Comparison of ENCODE assay signal across 1 cellular context in the genomic region with DNA sequence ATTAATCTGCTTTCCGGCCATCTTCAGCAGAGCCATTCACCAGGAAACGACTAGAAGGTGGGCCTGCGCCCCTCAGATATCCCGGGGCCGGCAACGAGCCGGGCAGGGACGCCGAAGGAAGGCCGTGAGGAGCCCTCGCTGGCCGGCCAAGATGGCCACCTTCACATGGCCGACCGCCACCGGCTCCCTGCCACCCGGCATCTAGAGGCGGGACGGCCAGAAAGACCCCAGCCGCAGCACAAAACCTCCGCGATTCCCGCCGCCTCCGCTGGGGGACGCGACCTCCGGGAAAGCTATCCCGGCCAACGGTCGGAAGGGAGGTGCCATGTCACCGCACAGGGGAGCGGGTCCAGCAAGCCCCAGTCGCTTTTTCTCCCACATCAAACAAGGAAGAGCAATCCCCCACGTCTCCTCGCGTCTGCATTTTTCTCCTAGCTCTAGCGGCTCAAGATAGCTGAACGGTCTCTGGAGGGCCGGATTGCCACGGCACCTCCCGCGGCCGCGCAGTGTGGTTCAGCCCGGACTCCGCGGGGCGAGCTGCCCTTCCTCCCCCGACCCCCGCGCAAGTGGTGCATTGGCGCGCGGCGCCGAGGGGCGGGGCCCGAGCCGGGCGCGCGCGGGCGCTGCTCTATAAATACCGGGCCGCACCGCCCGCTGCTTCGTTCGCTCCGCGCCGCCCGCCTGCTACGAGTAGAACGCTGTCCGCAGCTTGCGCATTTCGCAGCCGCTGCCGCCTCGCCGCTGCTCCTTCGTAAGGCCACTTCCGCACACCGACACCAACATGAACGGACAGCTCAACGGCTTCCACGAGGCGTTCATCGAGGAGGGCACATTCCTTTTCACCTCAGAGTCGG.
TF ChIP-seq lines count a peak whose summit lies in the region.

A gene (plus strand): TSS at position 662 of the 854 bp plus-strand sequence. CDS start 120 bp downstream, at position 782.

TF ChIP-seq in GM12878, 131 proteins besides CTCF, POLR2A, EP300 and RAD21 (continued from another document and continues in another):
- TF ChIP-seq, protein P1, sequence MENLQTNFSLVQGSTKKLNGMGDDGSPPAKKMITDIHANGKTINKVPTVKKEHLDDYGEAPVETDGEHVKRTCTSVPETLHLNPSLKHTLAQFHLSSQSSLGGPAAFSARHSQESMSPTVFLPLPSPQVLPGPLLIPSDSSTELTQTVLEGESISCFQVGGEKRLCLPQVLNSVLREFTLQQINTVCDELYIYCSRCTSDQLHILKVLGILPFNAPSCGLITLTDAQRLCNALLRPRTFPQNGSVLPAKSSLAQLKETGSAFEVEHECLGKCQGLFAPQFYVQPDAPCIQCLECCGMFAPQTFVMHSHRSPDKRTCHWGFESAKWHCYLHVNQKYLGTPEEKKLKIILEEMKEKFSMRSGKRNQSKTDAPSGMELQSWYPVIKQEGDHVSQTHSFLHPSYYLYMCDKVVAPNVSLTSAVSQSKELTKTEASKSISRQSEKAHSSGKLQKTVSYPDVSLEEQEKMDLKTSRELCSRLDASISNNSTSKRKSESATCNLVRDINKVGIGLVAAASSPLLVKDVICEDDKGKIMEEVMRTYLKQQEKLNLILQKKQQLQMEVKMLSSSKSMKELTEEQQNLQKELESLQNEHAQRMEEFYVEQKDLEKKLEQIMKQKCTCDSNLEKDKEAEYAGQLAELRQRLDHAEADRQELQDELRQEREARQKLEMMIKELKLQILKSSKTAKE (IDR thresholded peaks at IDR 0.05; ENCODE audit: low read depth, poor library complexity, severe bottlenecking) = peak; percentile 96
- no peak for TF ChIP-seq RFX5 (IDR thresholded peaks at IDR 0.05; ENCODE audit: low read depth, low read length)
- peak; percentile 72; the same call in 1 of the 2 replicates for TF ChIP-seq ZBED1 (IDR thresholded peaks at IDR 0.05; ENCODE audit: borderline replicate concordance)
- TF ChIP-seq, protein P2, sequence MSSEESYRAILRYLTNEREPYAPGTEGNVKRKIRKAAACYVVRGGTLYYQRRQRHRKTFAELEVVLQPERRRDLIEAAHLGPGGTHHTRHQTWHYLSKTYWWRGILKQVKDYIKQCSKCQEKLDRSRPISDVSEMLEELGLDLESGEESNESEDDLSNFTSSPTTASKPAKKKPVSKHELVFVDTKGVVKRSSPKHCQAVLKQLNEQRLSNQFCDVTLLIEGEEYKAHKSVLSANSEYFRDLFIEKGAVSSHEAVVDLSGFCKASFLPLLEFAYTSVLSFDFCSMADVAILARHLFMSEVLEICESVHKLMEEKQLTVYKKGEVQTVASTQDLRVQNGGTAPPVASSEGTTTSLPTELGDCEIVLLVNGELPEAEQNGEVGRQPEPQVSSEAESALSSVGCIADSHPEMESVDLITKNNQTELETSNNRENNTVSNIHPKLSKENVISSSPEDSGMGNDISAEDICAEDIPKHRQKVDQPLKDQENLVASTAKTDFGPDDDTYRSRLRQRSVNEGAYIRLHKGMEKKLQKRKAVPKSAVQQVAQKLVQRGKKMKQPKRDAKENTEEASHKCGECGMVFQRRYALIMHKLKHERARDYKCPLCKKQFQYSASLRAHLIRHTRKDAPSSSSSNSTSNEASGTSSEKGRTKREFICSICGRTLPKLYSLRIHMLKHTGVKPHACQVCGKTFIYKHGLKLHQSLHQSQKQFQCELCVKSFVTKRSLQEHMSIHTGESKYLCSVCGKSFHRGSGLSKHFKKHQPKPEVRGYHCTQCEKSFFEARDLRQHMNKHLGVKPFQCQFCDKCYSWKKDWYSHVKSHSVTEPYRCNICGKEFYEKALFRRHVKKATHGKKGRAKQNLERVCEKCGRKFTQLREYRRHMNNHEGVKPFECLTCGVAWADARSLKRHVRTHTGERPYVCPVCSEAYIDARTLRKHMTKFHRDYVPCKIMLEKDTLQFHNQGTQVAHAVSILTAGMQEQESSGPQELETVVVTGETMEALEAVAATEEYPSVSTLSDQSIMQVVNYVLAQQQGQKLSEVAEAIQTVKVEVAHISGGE (CRISPR knock-in tag; IDR thresholded peaks at IDR 0.05) = no peak
- TF ChIP-seq, protein P3, sequence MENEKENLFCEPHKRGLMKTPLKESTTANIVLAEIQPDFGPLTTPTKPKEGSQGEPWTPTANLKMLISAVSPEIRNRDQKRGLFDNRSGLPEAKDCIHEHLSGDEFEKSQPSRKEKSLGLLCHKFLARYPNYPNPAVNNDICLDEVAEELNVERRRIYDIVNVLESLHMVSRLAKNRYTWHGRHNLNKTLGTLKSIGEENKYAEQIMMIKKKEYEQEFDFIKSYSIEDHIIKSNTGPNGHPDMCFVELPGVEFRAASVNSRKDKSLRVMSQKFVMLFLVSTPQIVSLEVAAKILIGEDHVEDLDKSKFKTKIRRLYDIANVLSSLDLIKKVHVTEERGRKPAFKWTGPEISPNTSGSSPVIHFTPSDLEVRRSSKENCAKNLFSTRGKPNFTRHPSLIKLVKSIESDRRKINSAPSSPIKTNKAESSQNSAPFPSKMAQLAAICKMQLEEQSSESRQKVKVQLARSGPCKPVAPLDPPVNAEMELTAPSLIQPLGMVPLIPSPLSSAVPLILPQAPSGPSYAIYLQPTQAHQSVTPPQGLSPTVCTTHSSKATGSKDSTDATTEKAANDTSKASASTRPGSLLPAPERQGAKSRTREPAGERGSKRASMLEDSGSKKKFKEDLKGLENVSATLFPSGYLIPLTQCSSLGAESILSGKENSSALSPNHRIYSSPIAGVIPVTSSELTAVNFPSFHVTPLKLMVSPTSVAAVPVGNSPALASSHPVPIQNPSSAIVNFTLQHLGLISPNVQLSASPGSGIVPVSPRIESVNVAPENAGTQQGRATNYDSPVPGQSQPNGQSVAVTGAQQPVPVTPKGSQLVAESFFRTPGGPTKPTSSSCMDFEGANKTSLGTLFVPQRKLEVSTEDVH (IDR thresholded peaks at IDR 0.05; ENCODE audit: low read depth, partially characterized antibody) = peak; percentile 34
- TF ChIP-seq HCFC1 (IDR thresholded peaks at IDR 0.05; ENCODE audit: low read length) = peak; percentile 43
- TF ChIP-seq NR2C1 (IDR thresholded peaks at IDR 0.05) = peak; percentile 26; the same call in 1 of the 2 replicates
- peak; percentile 89 for TF ChIP-seq EED (IDR thresholded peaks at IDR 0.05; ENCODE audit: low read depth)
- peak; percentile 96 for TF ChIP-seq IKZF1 (conservative IDR thresholded peaks at IDR 0.05)
- TF ChIP-seq CBX5 (IDR thresholded peaks at IDR 0.05; ENCODE audit: low read depth) = peak; percentile 27; the same call in 1 of the 2 replicates
- TF ChIP-seq NR2F1 (conservative IDR thresholded peaks at IDR 0.05) = peak; percentile 84
- TF ChIP-seq, protein P4, sequence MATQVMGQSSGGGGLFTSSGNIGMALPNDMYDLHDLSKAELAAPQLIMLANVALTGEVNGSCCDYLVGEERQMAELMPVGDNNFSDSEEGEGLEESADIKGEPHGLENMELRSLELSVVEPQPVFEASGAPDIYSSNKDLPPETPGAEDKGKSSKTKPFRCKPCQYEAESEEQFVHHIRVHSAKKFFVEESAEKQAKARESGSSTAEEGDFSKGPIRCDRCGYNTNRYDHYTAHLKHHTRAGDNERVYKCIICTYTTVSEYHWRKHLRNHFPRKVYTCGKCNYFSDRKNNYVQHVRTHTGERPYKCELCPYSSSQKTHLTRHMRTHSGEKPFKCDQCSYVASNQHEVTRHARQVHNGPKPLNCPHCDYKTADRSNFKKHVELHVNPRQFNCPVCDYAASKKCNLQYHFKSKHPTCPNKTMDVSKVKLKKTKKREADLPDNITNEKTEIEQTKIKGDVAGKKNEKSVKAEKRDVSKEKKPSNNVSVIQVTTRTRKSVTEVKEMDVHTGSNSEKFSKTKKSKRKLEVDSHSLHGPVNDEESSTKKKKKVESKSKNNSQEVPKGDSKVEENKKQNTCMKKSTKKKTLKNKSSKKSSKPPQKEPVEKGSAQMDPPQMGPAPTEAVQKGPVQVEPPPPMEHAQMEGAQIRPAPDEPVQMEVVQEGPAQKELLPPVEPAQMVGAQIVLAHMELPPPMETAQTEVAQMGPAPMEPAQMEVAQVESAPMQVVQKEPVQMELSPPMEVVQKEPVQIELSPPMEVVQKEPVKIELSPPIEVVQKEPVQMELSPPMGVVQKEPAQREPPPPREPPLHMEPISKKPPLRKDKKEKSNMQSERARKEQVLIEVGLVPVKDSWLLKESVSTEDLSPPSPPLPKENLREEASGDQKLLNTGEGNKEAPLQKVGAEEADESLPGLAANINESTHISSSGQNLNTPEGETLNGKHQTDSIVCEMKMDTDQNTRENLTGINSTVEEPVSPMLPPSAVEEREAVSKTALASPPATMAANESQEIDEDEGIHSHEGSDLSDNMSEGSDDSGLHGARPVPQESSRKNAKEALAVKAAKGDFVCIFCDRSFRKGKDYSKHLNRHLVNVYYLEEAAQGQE (IDR thresholded peaks at IDR 0.05; ENCODE audit: low read depth, low read length) = 0 out of 2 replicates have a peak, but pooled peaks have one; percentile 39
- TF ChIP-seq SP1 (IDR thresholded peaks at IDR 0.05; ENCODE audit: low read depth, low read length) = peak; percentile 71
- peak; percentile 99 for TF ChIP-seq NBN (IDR thresholded peaks at IDR 0.05)
- peak; percentile 92 to 95 for TF ChIP-seq IKZF2 (IDR thresholded peaks at IDR 0.05)
- 0 out of 2 replicates have a peak, but pooled peaks have one; percentile 13 for TF ChIP-seq TARDBP (IDR thresholded peaks at IDR 0.05; ENCODE audit: borderline replicate concordance)
- no peak for TF ChIP-seq TCF7 (IDR thresholded peaks at IDR 0.05; ENCODE audit: borderline replicate concordance)
- TF ChIP-seq, protein P5, sequence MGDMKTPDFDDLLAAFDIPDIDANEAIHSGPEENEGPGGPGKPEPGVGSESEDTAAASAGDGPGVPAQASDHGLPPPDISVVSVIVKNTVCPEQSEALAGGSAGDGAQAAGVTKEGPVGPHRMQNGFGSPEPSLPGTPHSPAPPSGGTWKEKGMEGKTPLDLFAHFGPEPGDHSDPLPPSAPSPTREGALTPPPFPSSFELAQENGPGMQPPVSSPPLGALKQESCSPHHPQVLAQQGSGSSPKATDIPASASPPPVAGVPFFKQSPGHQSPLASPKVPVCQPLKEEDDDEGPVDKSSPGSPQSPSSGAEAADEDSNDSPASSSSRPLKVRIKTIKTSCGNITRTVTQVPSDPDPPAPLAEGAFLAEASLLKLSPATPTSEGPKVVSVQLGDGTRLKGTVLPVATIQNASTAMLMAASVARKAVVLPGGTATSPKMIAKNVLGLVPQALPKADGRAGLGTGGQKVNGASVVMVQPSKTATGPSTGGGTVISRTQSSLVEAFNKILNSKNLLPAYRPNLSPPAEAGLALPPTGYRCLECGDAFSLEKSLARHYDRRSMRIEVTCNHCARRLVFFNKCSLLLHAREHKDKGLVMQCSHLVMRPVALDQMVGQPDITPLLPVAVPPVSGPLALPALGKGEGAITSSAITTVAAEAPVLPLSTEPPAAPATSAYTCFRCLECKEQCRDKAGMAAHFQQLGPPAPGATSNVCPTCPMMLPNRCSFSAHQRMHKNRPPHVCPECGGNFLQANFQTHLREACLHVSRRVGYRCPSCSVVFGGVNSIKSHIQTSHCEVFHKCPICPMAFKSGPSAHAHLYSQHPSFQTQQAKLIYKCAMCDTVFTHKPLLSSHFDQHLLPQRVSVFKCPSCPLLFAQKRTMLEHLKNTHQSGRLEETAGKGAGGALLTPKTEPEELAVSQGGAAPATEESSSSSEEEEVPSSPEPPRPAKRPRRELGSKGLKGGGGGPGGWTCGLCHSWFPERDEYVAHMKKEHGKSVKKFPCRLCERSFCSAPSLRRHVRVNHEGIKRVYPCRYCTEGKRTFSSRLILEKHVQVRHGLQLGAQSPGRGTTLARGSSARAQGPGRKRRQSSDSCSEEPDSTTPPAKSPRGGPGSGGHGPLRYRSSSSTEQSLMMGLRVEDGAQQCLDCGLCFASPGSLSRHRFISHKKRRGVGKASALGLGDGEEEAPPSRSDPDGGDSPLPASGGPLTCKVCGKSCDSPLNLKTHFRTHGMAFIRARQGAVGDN (IDR thresholded peaks at IDR 0.05) = peak; percentile 98
- peak; percentile 95 for TF ChIP-seq SREBF1 (IDR thresholded peaks at IDR 0.05; ENCODE audit: low read length)
- no peak for TF ChIP-seq ESRRA (IDR thresholded peaks at IDR 0.05; ENCODE audit: low read length)
- TF ChIP-seq KDM1A (IDR thresholded peaks at IDR 0.05; ENCODE audit: borderline replicate concordance) = no peak
- TF ChIP-seq PML (IDR thresholded peaks at IDR 0.05; ENCODE audit: low read length) = peak; percentile 100
- TF ChIP-seq, protein P6, sequence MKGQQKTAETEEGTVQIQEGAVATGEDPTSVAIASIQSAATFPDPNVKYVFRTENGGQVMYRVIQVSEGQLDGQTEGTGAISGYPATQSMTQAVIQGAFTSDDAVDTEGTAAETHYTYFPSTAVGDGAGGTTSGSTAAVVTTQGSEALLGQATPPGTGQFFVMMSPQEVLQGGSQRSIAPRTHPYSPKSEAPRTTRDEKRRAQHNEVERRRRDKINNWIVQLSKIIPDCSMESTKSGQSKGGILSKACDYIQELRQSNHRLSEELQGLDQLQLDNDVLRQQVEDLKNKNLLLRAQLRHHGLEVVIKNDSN (IDR thresholded peaks at IDR 0.05; ENCODE audit: borderline replicate concordance, extremely low read length, insufficient read depth, low read depth, low read length) = peak; percentile 9
- TF ChIP-seq, protein P7, sequence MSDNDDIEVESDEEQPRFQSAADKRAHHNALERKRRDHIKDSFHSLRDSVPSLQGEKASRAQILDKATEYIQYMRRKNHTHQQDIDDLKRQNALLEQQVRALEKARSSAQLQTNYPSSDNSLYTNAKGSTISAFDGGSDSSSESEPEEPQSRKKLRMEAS (IDR thresholded peaks at IDR 0.05; ENCODE audit: low read depth, low read length) = peak; percentile 71
- peak; percentile 98 for TF ChIP-seq SMAD5 (IDR thresholded peaks at IDR 0.05; ENCODE audit: low read depth)
- TF ChIP-seq SRF (IDR thresholded peaks at IDR 0.05; ENCODE audit: low read depth in 2 of 2, low read length in 2 of 2) = 0 out of 4 replicates have a peak, but pooled peaks of 1 of the 2 experiments have one; percentile 14
- peak; percentile 75 for TF ChIP-seq RUNX3 (IDR thresholded peaks at IDR 0.05; ENCODE audit: low read length)
- TF ChIP-seq RELA (IDR thresholded peaks at IDR 0.05; ENCODE audit: borderline replicate concordance, partially characterized antibody) = peak; percentile 26
- TF ChIP-seq POLR2AphosphoS5 (IDR thresholded peaks at IDR 0.05; ENCODE audit: low read length) = peak; percentile 100
- peak; percentile 98 for TF ChIP-seq BHLHE40 (IDR thresholded peaks at IDR 0.05; ENCODE audit: borderline replicate concordance in 1 of 2, low read depth in 2 of 2, low read length in 1 of 2)
- TF ChIP-seq, protein P8, sequence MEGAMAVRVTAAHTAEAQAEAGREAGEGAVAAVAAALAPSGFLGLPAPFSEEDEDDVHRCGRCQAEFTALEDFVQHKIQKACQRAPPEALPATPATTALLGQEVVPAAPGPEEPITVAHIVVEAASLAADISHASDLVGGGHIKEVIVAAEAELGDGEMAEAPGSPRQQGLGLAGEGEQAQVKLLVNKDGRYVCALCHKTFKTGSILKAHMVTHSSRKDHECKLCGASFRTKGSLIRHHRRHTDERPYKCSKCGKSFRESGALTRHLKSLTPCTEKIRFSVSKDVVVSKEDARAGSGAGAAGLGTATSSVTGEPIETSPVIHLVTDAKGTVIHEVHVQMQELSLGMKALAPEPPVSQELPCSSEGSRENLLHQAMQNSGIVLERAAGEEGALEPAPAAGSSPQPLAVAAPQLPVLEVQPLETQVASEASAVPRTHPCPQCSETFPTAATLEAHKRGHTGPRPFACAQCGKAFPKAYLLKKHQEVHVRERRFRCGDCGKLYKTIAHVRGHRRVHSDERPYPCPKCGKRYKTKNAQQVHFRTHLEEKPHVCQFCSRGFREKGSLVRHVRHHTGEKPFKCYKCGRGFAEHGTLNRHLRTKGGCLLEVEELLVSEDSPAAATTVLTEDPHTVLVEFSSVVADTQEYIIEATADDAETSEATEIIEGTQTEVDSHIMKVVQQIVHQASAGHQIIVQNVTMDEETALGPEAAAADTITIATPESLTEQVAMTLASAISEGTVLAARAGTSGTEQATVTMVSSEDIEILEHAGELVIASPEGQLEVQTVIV (IDR thresholded peaks at IDR 0.05; ENCODE audit: borderline replicate concordance, partially characterized antibody) = peak; percentile 75
- TF ChIP-seq CREB1 (IDR thresholded peaks at IDR 0.05; ENCODE audit: low read depth) = peak; percentile 60; the same call in 1 of the 2 replicates
- TF ChIP-seq EZH2 (IDR thresholded peaks at IDR 0.05; ENCODE audit: borderline replicate concordance, control insufficient read depth, low read depth, low read length) = no peak
- TF ChIP-seq ZNF207 (IDR thresholded peaks at IDR 0.05; ENCODE audit: borderline replicate concordance) = peak; percentile 74
